In genomic region chr1:206732508-206732907, GRCh38 we compare ENCODE assay signal across 38 cellular contexts. TPM values are rescaled to one million over a fixed set of nuclear protein-coding genes. Genes with fewer than 3 reads are reported as not detected.
"Had no signal": no experiment of that assay in that cellular context is flagged by ENCODE, and none has a peak within 500 bp of the region (broad histone marks: within the 10 kb centered on the region; RNA-seq: fewer than 3 reads in every experiment).

No MANE protein-coding gene starts in this region.

- H3K79me2 ChIP-seq: parathyroid adenoma had no signal

- H3K9ac ChIP-seq: parathyroid adenoma had no signal

- H3K27ac Mint-ChIP-seq: activated B cell treated with CpG ODN at 0.5 μM for 24 hours; activated CD4-positive, alpha-beta T cell treated with anti-CD3 and anti-CD28 coated beads for 36 hours; activated naive CD4-positive, alpha-beta T cell treated with anti-CD3 and anti-CD28 coated beads, Interleukin-2, amount 10 ng/mL, durations not matched to agents 7 days and 5 days; activated T-helper 1 cell treated with anti-CD3 and anti-CD28 coated beads, Interleukin-12 subunit alpha, Interleukin-12 subunit beta, Interleukin-2, Interleukin-4 antibody, amounts not matched to agents 30 ng/mL and 10 ng/mL and 1 ng/mL, durations not matched to agents 14 hours and 24 hours and 36 hours; stimulated activated naive B cell treated with anti-CD40 and anti-IgM and Interleukin-4, amounts not matched to agents 10 μg/mL and 1 μg/mL and 100 μg/mL, for 72 hours; T-helper 2 cell treated with Interferon-gamma antibody and Interleukin-4, amounts not matched to agents 5 μg/mL and 100 μg/mL, for 36 hours had no signal

- H3K27me3 ChIP-seq: adrenal gland, body of pancreas, dorsolateral prefrontal cortex, gastroesophageal sphincter, right atrium auricular region, tibial nerve had no signal

- H2AFZ ChIP-seq: parathyroid adenoma had no signal

- H3K9me3 ChIP-seq: adrenal gland, body of pancreas, gastroesophageal sphincter, right atrium auricular region, tibial nerve had no signal

- ATAC-seq: activated CD4-positive, alpha-beta T cell treated with anti-CD3 and anti-CD28 coated beads for 36 hours; body of pancreas; gastroesophageal sphincter; left cardiac atrium; stimulated activated naive B cell treated with anti-CD40 and anti-IgM and Interleukin-4, amounts not matched to agents 10 μg/mL and 1 μg/mL and 100 μg/mL, for 72 hours had no signal

- H3K4me2 ChIP-seq: smooth muscle cell had no signal

- DNase-seq: activated B cell treated with CpG ODN at 0.5 μM for 24 hours; activated CD4-positive, alpha-beta T cell treated with anti-CD3 and anti-CD28 coated beads for 36 hours; activated CD4-positive, alpha-beta T cell treated with anti-CD3 and anti-CD28 coated beads, Interleukin-2, amount 50 U/mL, for 4 hours; activated effector memory CD4-positive, alpha-beta T cell treated with anti-CD3 and anti-CD28 coated beads, Interleukin-2, amount 50 U/mL, for 16 hours; activated naive CD4-positive, alpha-beta T cell treated with anti-CD3 and anti-CD28 coated beads, Interleukin-2, amount 10 ng/mL, durations not matched to agents 7 days and 5 days; activated T-cell treated with anti-CD3 and anti-CD28 coated beads for 4 hours; aorta; body of pancreas; cerebellar nuclear complex; dorsolateral prefrontal cortex; effector memory CD4-positive, alpha-beta T cell; head of caudate nucleus; hippocampal formation; left cardiac atrium; mammary epithelial cell; occipital lobe; stimulated activated CD4-positive, alpha-beta T cell treated with anti-CD3 and anti-CD28 coated beads, Interleukin-1b, Interleukin-23, amount 100 ng/mL, for 48 hours; stimulated activated CD4-positive, alpha-beta T cell treated with anti-CD3 and anti-CD28 coated beads, Interleukin-4, amount 100 ng/mL, for 4 hours; stimulated activated CD8-positive, alpha-beta memory T cell treated with anti-CD3 and anti-CD28 coated beads, Interleukin-4, amount 100 ng/mL, for 48 hours; stimulated activated naive B cell treated with anti-CD40 and anti-IgM and Interleukin-4, amounts not matched to agents 10 μg/mL and 1 μg/mL and 100 μg/mL, for 72 hours had no signal

- H3K9me3 Mint-ChIP-seq: activated B cell treated with CpG ODN at 0.5 μM for 24 hours; activated naive CD4-positive, alpha-beta T cell treated with anti-CD3 and anti-CD28 coated beads, Interleukin-2, amount 10 ng/mL, durations not matched to agents 7 days and 5 days; activated T-helper 1 cell treated with anti-CD3 and anti-CD28 coated beads, Interleukin-12 subunit alpha, Interleukin-12 subunit beta, Interleukin-2, Interleukin-4 antibody, amounts not matched to agents 30 ng/mL and 10 ng/mL and 1 ng/mL, durations not matched to agents 14 hours and 24 hours and 36 hours; neural crest cell; stimulated activated naive B cell treated with anti-CD40 and anti-IgM and Interleukin-4, amounts not matched to agents 10 μg/mL and 1 μg/mL and 100 μg/mL, for 72 hours; T-helper 2 cell treated with Interferon-gamma antibody and Interleukin-4, amounts not matched to agents 5 μg/mL and 100 μg/mL, for 36 hours had no signal

- H3K4me3 Mint-ChIP-seq: activated B cell treated with CpG ODN at 0.5 μM for 24 hours; activated CD4-positive, alpha-beta T cell treated with anti-CD3 and anti-CD28 coated beads for 36 hours; activated naive CD4-positive, alpha-beta T cell treated with anti-CD3 and anti-CD28 coated beads, Interleukin-2, amount 10 ng/mL, durations not matched to agents 7 days and 5 days; activated T-helper 1 cell treated with anti-CD3 and anti-CD28 coated beads, Interleukin-12 subunit alpha, Interleukin-12 subunit beta, Interleukin-2, Interleukin-4 antibody, amounts not matched to agents 30 ng/mL and 10 ng/mL and 1 ng/mL, durations not matched to agents 14 hours and 24 hours and 36 hours; neural crest cell; stimulated activated naive B cell treated with anti-CD40 and anti-IgM and Interleukin-4, amounts not matched to agents 10 μg/mL and 1 μg/mL and 100 μg/mL, for 72 hours; T-helper 2 cell treated with Interferon-gamma antibody and Interleukin-4, amounts not matched to agents 5 μg/mL and 100 μg/mL, for 36 hours had no signal

- H3K4me1 ChIP-seq: parathyroid adenoma had no signal

- H3K4me3 ChIP-seq: adrenal gland, body of pancreas, coronary artery, dorsolateral prefrontal cortex, gastroesophageal sphincter, right atrium auricular region, smooth muscle cell, tibial nerve had no signal

- H3K27me3 Mint-ChIP-seq: activated B cell treated with CpG ODN at 0.5 μM for 24 hours; activated CD4-positive, alpha-beta T cell treated with anti-CD3 and anti-CD28 coated beads for 36 hours; activated naive CD4-positive, alpha-beta T cell treated with anti-CD3 and anti-CD28 coated beads, Interleukin-2, amount 10 ng/mL, durations not matched to agents 7 days and 5 days; stimulated activated naive B cell treated with anti-CD40 and anti-IgM and Interleukin-4, amounts not matched to agents 10 μg/mL and 1 μg/mL and 100 μg/mL, for 72 hours had no signal

- H3K27ac ChIP-seq: body of pancreas, coronary artery, dorsolateral prefrontal cortex, gastroesophageal sphincter, parathyroid adenoma, right atrium auricular region, tibial nerve had no signal

RNA-seq across cellular contexts. Expression of gene IL19, which starts 38.1 kb away (rescaled TPM):
- total RNA-seq: activated B cell treated with CpG ODN at 0.5 μM for 24 hours; activated CD4-positive, alpha-beta T cell treated with anti-CD3 and anti-CD28 coated beads for 36 hours; activated T-helper 1 cell treated with anti-CD3 and anti-CD28 coated beads, Interleukin-12 subunit alpha, Interleukin-12 subunit beta, Interleukin-2, Interleukin-4 antibody, amounts not matched to agents 30 ng/mL and 10 ng/mL and 1 ng/mL, durations not matched to agents 14 hours and 24 hours and 36 hours; adrenal gland; aorta; body of pancreas; dorsolateral prefrontal cortex; endothelial cell of umbilical vein; fibroblast of lung; left cardiac atrium; liver; mammary epithelial cell; mucosa of gallbladder; neural crest cell; occipital lobe; pulmonary artery endothelial cell; right atrium auricular region; smooth muscle cell; temporal lobe; tibial nerve; ureter had no signal

RNA-seq across cellular contexts. Expression of gene IL10, which starts 39.8 kb away (rescaled TPM):
- total RNA-seq: endothelial cell of umbilical vein, fibroblast of lung, fibroblast of villous mesenchyme, mammary epithelial cell, neural crest cell, occipital lobe, pulmonary artery endothelial cell, temporal lobe had no signal
